Comparison of ENCODE assay signal across 8 cellular contexts in genomic region chr1:38559180-38559874, GRCh38.
DNase-seq lines count a peak whose midpoint lies in the region; ATAC-seq and TF ChIP-seq lines count a peak whose summit lies in the region.

No MANE protein-coding gene starts in this region.

- peaks cover 9% of the 10 kb centered on the region for H3K27me3 Mint-ChIP-seq in CD4-positive, CD25-positive, alpha-beta regulatory T cell
- peaks cover 11 to 20% of the 10 kb centered on the region in 2 donors for H3K27me3 Mint-ChIP-seq in natural killer cell treated with Interleukin-12 subunit alpha and Interleukin-12 subunit beta and Interleukin-15 and Interleukin-18, amount 100 ng/mL, for 72 hours

- ATAC-seq in CD4-positive, CD25-positive, alpha-beta regulatory T cell (ENCODE audit: low read depth in 2 of 2) = peak; percentile 94
- peak; percentile 60 for ATAC-seq in GM21786 (IDR thresholded peaks at IDR 0.05; ENCODE audit: unreplicated experiment)
- ATAC-seq in RWPE2 (ENCODE audit: low read depth) = peak; percentile 66; the same call in 2 of the 3 replicates
- peak; percentile 95 to 97 for ATAC-seq in activated naive CD4-positive, alpha-beta T cell treated with anti-CD3 and anti-CD28 coated beads, Interleukin-2, amount 50 U/mL, for 72 hours
- ATAC-seq in natural killer cell treated with Interleukin-12 subunit alpha and Interleukin-12 subunit beta and Interleukin-15 and Interleukin-18, amount 100 ng/mL, for 72 hours = peak; percentile 88 to 92

- H3K36me3 Mint-ChIP-seq in CD4-positive, CD25-positive, alpha-beta regulatory T cell = no peaks in the 10 kb centered on the region
- H3K36me3 Mint-ChIP-seq in activated naive CD4-positive, alpha-beta T cell treated with anti-CD3 and anti-CD28 coated beads, Interleukin-2, amount 50 U/mL, for 72 hours = no peaks in the 10 kb centered on the region
- H3K36me3 Mint-ChIP-seq in natural killer cell treated with Interleukin-12 subunit alpha and Interleukin-12 subunit beta and Interleukin-15 and Interleukin-18, amount 100 ng/mL, for 72 hours = no peaks in the 10 kb centered on the region

- peak overlapping the region; percentile 76 for H3K4me3 ChIP-seq in CD4-positive, CD25-positive, alpha-beta regulatory T cell (ENCODE audit: low read depth, low read length)
- H3K4me3 ChIP-seq in RWPE2 (ENCODE audit: severe bottlenecking) (no peak overlapping the region), thymus (ENCODE audit: low read length) (peak overlapping the region; percentile 24)

- DNase-seq in CD4-positive, CD25-positive, alpha-beta regulatory T cell = peak; percentile 62 to 96 (median 89)
- DNase-seq in RWPE2 (ENCODE audit: low spot score) = no peak
- DNase-seq in activated naive CD4-positive, alpha-beta T cell treated with anti-CD3 and anti-CD28 coated beads, Interleukin-2, amount 50 U/mL, for 72 hours (ENCODE audit: low spot score in 2 of 2) = peak; percentile 73 to 92
- DNase-seq in natural killer cell treated with Interleukin-12 subunit alpha and Interleukin-12 subunit beta and Interleukin-15 and Interleukin-18, amount 100 ng/mL, for 72 hours (ENCODE audit: low spot score) = peak; percentile 76
- DNase-seq in RKO (ENCODE audit: low spot score) = no peak
- no peak for DNase-seq in NCI-H446 treated with DMSO at 0.1 percent for 48 hours (lab: John Stamatoyannopoulos, UW)

- no peaks in the 10 kb centered on the region for H3K36me3 ChIP-seq in CD4-positive, CD25-positive, alpha-beta regulatory T cell (ENCODE audit: control insufficient read depth, insufficient read depth, low read length)
- H3K36me3 ChIP-seq in RWPE2 (ENCODE audit: low read depth) = no peaks in the 10 kb centered on the region
- no peaks in the 10 kb centered on the region for H3K36me3 ChIP-seq in thymus (ENCODE audit: control insufficient read depth, insufficient read depth)

- no peaks in the 10 kb centered on the region for H3K27me3 ChIP-seq in CD4-positive, CD25-positive, alpha-beta regulatory T cell (ENCODE audit: control insufficient read depth, insufficient read depth, low read length)
- no peaks in the 10 kb centered on the region for H3K27me3 ChIP-seq in RWPE2 (ENCODE audit: insufficient read depth, poor library complexity, severe bottlenecking)
- peaks cover 5% of the 10 kb centered on the region for H3K27me3 ChIP-seq in thymus (ENCODE audit: control insufficient read depth, insufficient read depth)

- H3K27ac ChIP-seq in CD4-positive, CD25-positive, alpha-beta regulatory T cell (ENCODE audit: insufficient read depth, low read length, poor library complexity, severe bottlenecking) = peak overlapping the region; percentile 58
- H3K27ac ChIP-seq in RWPE2 (ENCODE audit: poor library complexity, severe bottlenecking) (no peak overlapping the region), thymus (ENCODE audit: low read depth) (peak overlapping the region; percentile 72)

- peaks cover 28% of the 10 kb centered on the region for H3K4me1 ChIP-seq in CD4-positive, CD25-positive, alpha-beta regulatory T cell (ENCODE audit: control insufficient read depth, insufficient read depth, low read length, poor library complexity, severe bottlenecking)
- H3K4me1 ChIP-seq in RWPE2 (ENCODE audit: insufficient read depth, poor library complexity, severe bottlenecking) (no peaks in the 10 kb centered on the region), thymus (ENCODE audit: control insufficient read depth, insufficient read depth, low read length) (peaks cover 8% of the 10 kb centered on the region)

- peak overlapping the region; percentile 73 to 86 (median 78) for H3K4me3 Mint-ChIP-seq in CD4-positive, CD25-positive, alpha-beta regulatory T cell
- H3K4me3 Mint-ChIP-seq in natural killer cell treated with Interleukin-12 subunit alpha and Interleukin-12 subunit beta and Interleukin-15 and Interleukin-18, amount 100 ng/mL, for 72 hours = peak overlapping the region; percentile 83

- peak overlapping the region; percentile 72 to 97 (median 94) for H3K27ac Mint-ChIP-seq in CD4-positive, CD25-positive, alpha-beta regulatory T cell
- peak overlapping the region; percentile 26 to 88 for H3K27ac Mint-ChIP-seq in activated naive CD4-positive, alpha-beta T cell treated with anti-CD3 and anti-CD28 coated beads, Interleukin-2, amount 50 U/mL, for 72 hours
- H3K27ac Mint-ChIP-seq in natural killer cell treated with Interleukin-12 subunit alpha and Interleukin-12 subunit beta and Interleukin-15 and Interleukin-18, amount 100 ng/mL, for 72 hours = peak overlapping the region; percentile 62 to 87

- H3K9me3 Mint-ChIP-seq in CD4-positive, CD25-positive, alpha-beta regulatory T cell = no peaks in the 10 kb centered on the region
- no peaks in the 10 kb centered on the region for H3K9me3 Mint-ChIP-seq in activated naive CD4-positive, alpha-beta T cell treated with anti-CD3 and anti-CD28 coated beads, Interleukin-2, amount 50 U/mL, for 72 hours
- H3K9me3 Mint-ChIP-seq in natural killer cell treated with Interleukin-12 subunit alpha and Interleukin-12 subunit beta and Interleukin-15 and Interleukin-18, amount 100 ng/mL, for 72 hours = no peaks in the 10 kb centered on the region

- no peaks in the 10 kb centered on the region for H3K9me3 ChIP-seq in CD4-positive, CD25-positive, alpha-beta regulatory T cell (ENCODE audit: control insufficient read depth in 2 of 2, low read length in 2 of 2)
- H3K9me3 ChIP-seq in RWPE2 (ENCODE audit: severe bottlenecking) (no peaks in the 10 kb centered on the region), thymus (ENCODE audit: control insufficient read depth) (no peaks in the 10 kb centered on the region)

- TF ChIP-seq CTCF in RWPE2 (IDR thresholded peaks at IDR 0.05; ENCODE audit: poor library complexity, severe bottlenecking) = no peak

- H3K4me1 Mint-ChIP-seq in CD4-positive, CD25-positive, alpha-beta regulatory T cell = peaks cover 5 to 70% (median 33%) of the 10 kb centered on the region in 4 donors
- peaks cover 35 to 50% of the 10 kb centered on the region in 2 donors for H3K4me1 Mint-ChIP-seq in natural killer cell treated with Interleukin-12 subunit alpha and Interleukin-12 subunit beta and Interleukin-15 and Interleukin-18, amount 100 ng/mL, for 72 hours (ENCODE audit: low read depth in 2 of 2)

- WGBS in thymus = 4% methylated on average over 39 of the region's 39 CpGs

Comparison
In these comparisons a context has a peak if more than half of its experiments do, and no peak if none do; other contexts are left out.
1. DNase-seq: peak in CD4-positive, CD25-positive, alpha-beta regulatory T cell (3 of 3), activated naive CD4-positive, alpha-beta T cell treated with anti-CD3 and anti-CD28 coated beads, Interleukin-2, amount 50 U/mL, for 72 hours (2 of 2) and natural killer cell treated with Interleukin-12 subunit alpha and Interleukin-12 subunit beta and Interleukin-15 and Interleukin-18, amount 100 ng/mL, for 72 hours (single experiment); none in RWPE2 (single experiment), RKO (single experiment) and NCI-H446 treated with DMSO at 0.1 percent for 48 hours (single experiment).
2. Peak in every context shown above with its lines, with median percentiles within 50 percentile points of each other: ATAC-seq and H3K27ac Mint-ChIP-seq.